Comparison of ENCODE assay signal across 8 cellular contexts in genomic region chr3:15647629-15648167, GRCh38. TPM values are rescaled to one million over a fixed set of nuclear protein-coding genes. Genes with fewer than 3 reads are reported as not detected.
DNase-seq lines count a peak whose midpoint lies in the region; ATAC-seq and TF ChIP-seq lines count a peak whose summit lies in the region.

No MANE protein-coding gene starts in this region.

- POLR2A ChIA-PET in SK-N-SH (lab: Yijun Ruan, JAX): no interaction called here

- WGBS in SK-N-SH (ENCODE audit: low lambda C conversion rate): 28% methylated on average over 4 of the region's 4 CpGs
- WGBS in thyroid gland, 2 donors: 59 to 77% methylated on average over 4 of the region's 4 CpGs

- CTCF ChIA-PET in SK-N-SH (lab: Yijun Ruan, JAX): interaction anchor here (0.9 kb wide), 1 partner anchor 18 kb away, joined by 3 read pairs; no protein-coding TSS in a partner anchor

- peak; percentile 60 to 91 for TF ChIP-seq EP300 in SK-N-SH (IDR thresholded peaks at IDR 0.05; ENCODE audit: borderline replicate concordance in 1 of 2, low read depth in 1 of 2, low read length in 1 of 2)

- H3K27ac ChIP-seq in SK-N-SH (ENCODE audit: low read depth in 2 of 2, low read length in 1 of 2) (peak overlapping the region; percentile 91 to 100), thyroid gland (peak overlapping the region in 2 of 3 donors; percentile 45 to 47)

- peak; percentile 28 to 36 for DNase-seq in activated CD4-positive, alpha-beta T cell treated with anti-CD3 and anti-CD28 coated beads for 24 hours (ENCODE audit: low read depth in 2 of 2)
- no peak for DNase-seq in activated CD4-positive, alpha-beta T cell treated with anti-CD3 and anti-CD28 coated beads for 1 hour
- DNase-seq in SK-N-SH: no peak
- DNase-seq in amniotic stem cell (lab: John Stamatoyannopoulos, UW): peak; percentile 58
- DNase-seq in kidney tubule cell (ENCODE audit: low spot score): peak; percentile 89
- DNase-seq in thyroid gland: no peak
- DNase-seq in 8988T: no peak

- H3K4me3 ChIP-seq in SK-N-SH (ENCODE audit: low read depth in 2 of 2, low read length in 1 of 2) (peak overlapping the region in 1 of 2 experiments; percentile 42; a peak in 2 of 4 replicates), thyroid gland (replicated peaks in 1 of 3) (no peak overlapping the region)

- no peak for TF ChIP-seq RAD21 in SK-N-SH (IDR thresholded peaks at IDR 0.05; ENCODE audit: low read length)

- H3F3A ChIP-seq in SK-N-SH (replicated peaks; ENCODE audit: insufficient read depth): peaks cover 44% of the 10 kb centered on the region

- 0 out of 2 replicates have a peak, but pooled peaks cover 3% of the 10 kb centered on the region for H3K79me2 ChIP-seq in SK-N-SH (ENCODE audit: insufficient read depth)

- TF ChIP-seq CTCF in SK-N-SH (IDR thresholded peaks at IDR 0.05): no peak
- no peak for TF ChIP-seq CTCF in thyroid gland (IDR thresholded peaks at IDR 0.05)

- intact Hi-C loops in thyroid gland (cut with DNase I): no loop called here

- H3K9me2 ChIP-seq in SK-N-SH: no peaks in the 10 kb centered on the region

- no peak overlapping the region for H2AFZ ChIP-seq in SK-N-SH (ENCODE audit: low read depth)

- peak overlapping the region; percentile 89 for H3K9ac ChIP-seq in SK-N-SH

- H3K36me3 ChIP-seq in SK-N-SH (replicated peaks in 1 of 2; ENCODE audit: control insufficient read depth in 1 of 2, insufficient read depth in 2 of 2, low read length in 1 of 2) (no peaks in the 10 kb centered on the region), thyroid gland (no peaks in the 10 kb centered on the region)

- TF ChIP-seq POLR2A in thyroid gland (IDR thresholded peaks at IDR 0.05): no peak

- H3K4me2 ChIP-seq in SK-N-SH: peak overlapping the region; percentile 78

- no peaks in the 10 kb centered on the region for H3K27me3 ChIP-seq in SK-N-SH (ENCODE audit: insufficient read depth)
- H3K27me3 ChIP-seq in thyroid gland: no peaks in the 10 kb centered on the region

- ATAC-seq in HG03095 (IDR thresholded peaks at IDR 0.05; ENCODE audit: unreplicated experiment): peak; percentile 93

- H3K9me3 ChIP-seq in SK-N-SH: no peaks in the 10 kb centered on the region
- no peaks in the 10 kb centered on the region for H3K9me3 ChIP-seq in thyroid gland

- H4K20me1 ChIP-seq in SK-N-SH (ENCODE audit: insufficient read depth): no peaks in the 10 kb centered on the region

- H3K4me1 ChIP-seq in SK-N-SH (ENCODE audit: control insufficient read depth in 1 of 2, insufficient read depth in 2 of 2, low read depth in 1 of 2, low read length in 1 of 2) (peaks cover 22 to 35% of the 10 kb centered on the region in 2 experiments), thyroid gland (peaks cover 0 to 11% of the 10 kb centered on the region in 2 donors)

TF ChIP-seq in SK-N-SH, 30 proteins besides CTCF, POLR2A, EP300 and RAD21 (continues in another document):
- peak; percentile 42; the same call in 1 of the 2 replicates for TF ChIP-seq FOSL2 (IDR thresholded peaks at IDR 0.05; ENCODE audit: borderline replicate concordance, low read depth)
- peak; percentile 86 for TF ChIP-seq TCF12 (IDR thresholded peaks at IDR 0.05)
- TF ChIP-seq GABPA (IDR thresholded peaks at IDR 0.05; ENCODE audit: low read depth): no peak
- no peak for TF ChIP-seq MXI1 (IDR thresholded peaks at IDR 0.05; ENCODE audit: low read depth, low read length)
- peak; percentile 63 for TF ChIP-seq JUND (IDR thresholded peaks at IDR 0.05)
- TF ChIP-seq, protein P1, sequence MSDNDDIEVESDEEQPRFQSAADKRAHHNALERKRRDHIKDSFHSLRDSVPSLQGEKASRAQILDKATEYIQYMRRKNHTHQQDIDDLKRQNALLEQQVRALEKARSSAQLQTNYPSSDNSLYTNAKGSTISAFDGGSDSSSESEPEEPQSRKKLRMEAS (IDR thresholded peaks at IDR 0.05; ENCODE audit: low read depth): peak; percentile 39; the same call in 1 of the 2 replicates
- TF ChIP-seq NFIC (IDR thresholded peaks at IDR 0.05; ENCODE audit: borderline replicate concordance): peak; percentile 78
- no peak for TF ChIP-seq FOXJ3 (CRISPR knock-in tag; IDR thresholded peaks at IDR 0.05)
- TF ChIP-seq, protein P2, sequence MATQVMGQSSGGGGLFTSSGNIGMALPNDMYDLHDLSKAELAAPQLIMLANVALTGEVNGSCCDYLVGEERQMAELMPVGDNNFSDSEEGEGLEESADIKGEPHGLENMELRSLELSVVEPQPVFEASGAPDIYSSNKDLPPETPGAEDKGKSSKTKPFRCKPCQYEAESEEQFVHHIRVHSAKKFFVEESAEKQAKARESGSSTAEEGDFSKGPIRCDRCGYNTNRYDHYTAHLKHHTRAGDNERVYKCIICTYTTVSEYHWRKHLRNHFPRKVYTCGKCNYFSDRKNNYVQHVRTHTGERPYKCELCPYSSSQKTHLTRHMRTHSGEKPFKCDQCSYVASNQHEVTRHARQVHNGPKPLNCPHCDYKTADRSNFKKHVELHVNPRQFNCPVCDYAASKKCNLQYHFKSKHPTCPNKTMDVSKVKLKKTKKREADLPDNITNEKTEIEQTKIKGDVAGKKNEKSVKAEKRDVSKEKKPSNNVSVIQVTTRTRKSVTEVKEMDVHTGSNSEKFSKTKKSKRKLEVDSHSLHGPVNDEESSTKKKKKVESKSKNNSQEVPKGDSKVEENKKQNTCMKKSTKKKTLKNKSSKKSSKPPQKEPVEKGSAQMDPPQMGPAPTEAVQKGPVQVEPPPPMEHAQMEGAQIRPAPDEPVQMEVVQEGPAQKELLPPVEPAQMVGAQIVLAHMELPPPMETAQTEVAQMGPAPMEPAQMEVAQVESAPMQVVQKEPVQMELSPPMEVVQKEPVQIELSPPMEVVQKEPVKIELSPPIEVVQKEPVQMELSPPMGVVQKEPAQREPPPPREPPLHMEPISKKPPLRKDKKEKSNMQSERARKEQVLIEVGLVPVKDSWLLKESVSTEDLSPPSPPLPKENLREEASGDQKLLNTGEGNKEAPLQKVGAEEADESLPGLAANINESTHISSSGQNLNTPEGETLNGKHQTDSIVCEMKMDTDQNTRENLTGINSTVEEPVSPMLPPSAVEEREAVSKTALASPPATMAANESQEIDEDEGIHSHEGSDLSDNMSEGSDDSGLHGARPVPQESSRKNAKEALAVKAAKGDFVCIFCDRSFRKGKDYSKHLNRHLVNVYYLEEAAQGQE (IDR thresholded peaks at IDR 0.05; ENCODE audit: low read depth, low read length): no peak
- no peak; the same call in 1 of the 2 replicates for TF ChIP-seq SIN3A (IDR thresholded peaks at IDR 0.05; ENCODE audit: borderline replicate concordance, low read depth, low read length)
- TF ChIP-seq RCOR1 (IDR thresholded peaks at IDR 0.05; ENCODE audit: low read length): no peak
- TF ChIP-seq POLR2AphosphoS5 (IDR thresholded peaks at IDR 0.05; ENCODE audit: low read depth, low read length): peak; percentile 55; the same call in 1 of the 2 replicates
- TF ChIP-seq NRF1 (IDR thresholded peaks at IDR 0.05; ENCODE audit: low read depth, low read length): no peak
- TF ChIP-seq, protein P3, sequence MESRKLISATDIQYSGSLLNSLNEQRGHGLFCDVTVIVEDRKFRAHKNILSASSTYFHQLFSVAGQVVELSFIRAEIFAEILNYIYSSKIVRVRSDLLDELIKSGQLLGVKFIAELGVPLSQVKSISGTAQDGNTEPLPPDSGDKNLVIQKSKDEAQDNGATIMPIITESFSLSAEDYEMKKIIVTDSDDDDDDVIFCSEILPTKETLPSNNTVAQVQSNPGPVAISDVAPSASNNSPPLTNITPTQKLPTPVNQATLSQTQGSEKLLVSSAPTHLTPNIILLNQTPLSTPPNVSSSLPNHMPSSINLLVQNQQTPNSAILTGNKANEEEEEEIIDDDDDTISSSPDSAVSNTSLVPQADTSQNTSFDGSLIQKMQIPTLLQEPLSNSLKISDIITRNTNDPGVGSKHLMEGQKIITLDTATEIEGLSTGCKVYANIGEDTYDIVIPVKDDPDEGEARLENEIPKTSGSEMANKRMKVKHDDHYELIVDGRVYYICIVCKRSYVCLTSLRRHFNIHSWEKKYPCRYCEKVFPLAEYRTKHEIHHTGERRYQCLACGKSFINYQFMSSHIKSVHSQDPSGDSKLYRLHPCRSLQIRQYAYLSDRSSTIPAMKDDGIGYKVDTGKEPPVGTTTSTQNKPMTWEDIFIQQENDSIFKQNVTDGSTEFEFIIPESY (IDR thresholded peaks at IDR 0.05; ENCODE audit: borderline replicate concordance, low read depth): 0 out of 2 replicates have a peak, but pooled peaks have one; percentile 46
- TF ChIP-seq TEAD4 (IDR thresholded peaks at IDR 0.05; ENCODE audit: borderline replicate concordance, insufficient read depth): 0 out of 2 replicates have a peak, but pooled peaks have one; percentile 62
- TF ChIP-seq ELF1 (IDR thresholded peaks at IDR 0.05): peak; percentile 44; the same call in 1 of the 2 replicates
- no peak for TF ChIP-seq CHD2 (IDR thresholded peaks at IDR 0.05; ENCODE audit: low read length, partially characterized antibody)
- no peak for TF ChIP-seq EZH2phosphoT487 (IDR thresholded peaks at IDR 0.05; ENCODE audit: borderline replicate concordance, low read depth)
- TF ChIP-seq RXRA (IDR thresholded peaks at IDR 0.05; ENCODE audit: borderline replicate concordance, low read depth): no peak; the same call in 1 of the 2 replicates
- TF ChIP-seq, protein P4, sequence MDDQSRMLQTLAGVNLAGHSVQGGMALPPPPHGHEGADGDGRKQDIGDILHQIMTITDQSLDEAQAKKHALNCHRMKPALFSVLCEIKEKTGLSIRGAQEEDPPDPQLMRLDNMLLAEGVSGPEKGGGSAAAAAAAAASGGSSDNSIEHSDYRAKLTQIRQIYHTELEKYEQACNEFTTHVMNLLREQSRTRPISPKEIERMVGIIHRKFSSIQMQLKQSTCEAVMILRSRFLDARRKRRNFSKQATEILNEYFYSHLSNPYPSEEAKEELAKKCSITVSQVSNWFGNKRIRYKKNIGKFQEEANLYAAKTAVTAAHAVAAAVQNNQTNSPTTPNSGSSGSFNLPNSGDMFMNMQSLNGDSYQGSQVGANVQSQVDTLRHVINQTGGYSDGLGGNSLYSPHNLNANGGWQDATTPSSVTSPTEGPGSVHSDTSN (IDR thresholded peaks at IDR 0.05): peak; percentile 77
- TF ChIP-seq YY1 (IDR thresholded peaks at IDR 0.05; ENCODE audit: low read depth): no peak
- no peak for TF ChIP-seq SMC3 (IDR thresholded peaks at IDR 0.05; ENCODE audit: low read depth, low read length)
- no peak; the same call in 1 of the 2 replicates for TF ChIP-seq TAF1 (IDR thresholded peaks at IDR 0.05; ENCODE audit: borderline replicate concordance, low read depth, low read length)

RNA-seq across cellular contexts. Expression of gene BTD, which starts 46.2 kb away (rescaled TPM):
- polyA plus RNA-seq in SK-N-SH (2012; rRNA removed): 23.6 and 32.5 TPM in 2 replicates
- polyA plus RNA-seq in SK-N-SH (2012; cell fraction: cytosol; rRNA removed): 19.0 and 24.4 TPM in 2 replicates
- polyA plus RNA-seq in SK-N-SH (2012; cell fraction: nucleus; rRNA removed): 20.3 and 28.3 TPM in 2 replicates
- 10 to 100 TPM; 46.8 to 74.9 (median 56.5) TPM for total RNA-seq in thyroid gland

RNA-seq across cellular contexts. Expression of gene HACL1, which starts 46.3 kb away (rescaled TPM):
- polyA plus RNA-seq in SK-N-SH (2012; rRNA removed): 15.1 and 23.0 TPM in 2 replicates
- 16.9 and 17.0 TPM in 2 replicates for polyA plus RNA-seq in SK-N-SH (2012; cell fraction: cytosol; rRNA removed)
- polyA plus RNA-seq in SK-N-SH (2012; cell fraction: nucleus; rRNA removed): 25.0 and 29.8 TPM in 2 replicates
- 10 to 100 TPM; 24.2 to 45.0 (median 37.7) TPM for total RNA-seq in thyroid gland

Comparison
In these comparisons a context has a peak if more than half of its experiments do, and no peak if none do; other contexts are left out.
1. DNase-seq: peak in activated CD4-positive, alpha-beta T cell treated with anti-CD3 and anti-CD28 coated beads for 24 hours (2 of 2), amniotic stem cell (single experiment) and kidney tubule cell (single experiment); none in activated CD4-positive, alpha-beta T cell treated with anti-CD3 and anti-CD28 coated beads for 1 hour (single experiment), SK-N-SH (single experiment), thyroid gland (0 of 2) and 8988T (single experiment).